20 cellular contexts compared by ENCODE assay signal in genomic region chr17:56121661-56122060, GRCh38. TPM values are rescaled to one million over a fixed set of nuclear protein-coding genes. Genes with fewer than 3 reads are reported as not detected.
DNase-seq lines count a peak whose midpoint lies in the region; ATAC-seq and TF ChIP-seq lines count a peak whose summit lies in the region.
"Had no signal": no experiment of that assay in that cellular context is flagged by ENCODE, and none has a peak within 500 bp of the region (broad histone marks: within the 10 kb centered on the region; RNA-seq: fewer than 3 reads in every experiment).

No MANE protein-coding gene starts in this region.

- DNase-seq in EH (ENCODE audit: low read depth) (peak; percentile 15), KBM-7 (peak; percentile 1), chondrocyte (ENCODE audit: low spot score) (no peak), mucosa of descending colon (no peak), thyroid gland (no peak), suprapubic skin (ENCODE audit: low spot score in 2 of 2) (no peak), glomerular visceral epithelial cell (ENCODE audit: extremely low spot score) (no peak)
- DNase-seq: activated CD4-positive, alpha-beta T cell treated with anti-CD3 and anti-CD28 coated beads for 36 hours; activated naive CD4-positive, alpha-beta T cell treated with anti-CD3 and anti-CD28 coated beads, Interleukin-2, amount 50 U/mL, for 16 hours; C1 segment of cervical spinal cord; glutamatergic neuron; naive B cell; NCI-H146; NCI-H510A treated with DMSO at 0.1 percent for 48 hours; stimulated activated CD4-positive, alpha-beta T cell treated with anti-CD3 and anti-CD28 coated beads, Interleukin-1b, Interleukin-23, amount 100 ng/mL, for 48 hours; tibial artery had no signal

- peak; percentile 25 for ATAC-seq in mucosa of descending colon
- no peak for ATAC-seq in activated T-helper 17 cell treated with anti-CD3 and anti-CD28 coated beads, Interleukin-2, amount 50 U/mL, for 72 hours (replicated peaks)
- ATAC-seq: activated CD4-positive, alpha-beta T cell treated with anti-CD3 and anti-CD28 coated beads for 36 hours had no signal

- H3K27ac ChIP-seq in thyroid gland (no peak overlapping the region), suprapubic skin (no peak overlapping the region)
- H3K27ac ChIP-seq: right atrium auricular region, tibial artery had no signal

- no peaks in the 10 kb centered on the region for H3K36me3 Mint-ChIP-seq in chondrocyte (ENCODE audit: low read depth)
- H3K36me3 Mint-ChIP-seq in activated T-helper 17 cell treated with anti-CD3 and anti-CD28 coated beads, Interleukin-2, amount 50 U/mL, for 72 hours (ENCODE audit: low read depth) = no peaks in the 10 kb centered on the region
- H3K36me3 Mint-ChIP-seq: naive B cell had no signal

- H3K4me1 ChIP-seq in mucosa of descending colon (ENCODE audit: low read depth) = no peaks in the 10 kb centered on the region
- H3K4me1 ChIP-seq in thyroid gland = no peaks in the 10 kb centered on the region
- no peaks in the 10 kb centered on the region for H3K4me1 ChIP-seq in suprapubic skin
- H3K4me1 ChIP-seq: right atrium auricular region had no signal

- no peaks in the 10 kb centered on the region for H3K27me3 ChIP-seq in thyroid gland
- H3K27me3 ChIP-seq in suprapubic skin = peaks cover 8% of the 10 kb centered on the region
- H3K27me3 ChIP-seq: right atrium auricular region, tibial artery had no signal

- TF ChIP-seq CTCF in chondrocyte (IDR thresholded peaks at IDR 0.05) (peak; percentile 47), mucosa of descending colon (IDR thresholded peaks at IDR 0.05) (no peak), thyroid gland (IDR thresholded peaks at IDR 0.05) (no peak), suprapubic skin (IDR thresholded peaks at IDR 0.05) (no peak)

- H3K4me1 Mint-ChIP-seq in chondrocyte (ENCODE audit: low read depth) = peaks cover 10% of the 10 kb centered on the region
- no peaks in the 10 kb centered on the region for H3K4me1 Mint-ChIP-seq in activated T-helper 17 cell treated with anti-CD3 and anti-CD28 coated beads, Interleukin-2, amount 50 U/mL, for 72 hours
- H3K4me1 Mint-ChIP-seq: activated CD4-positive, alpha-beta T cell treated with anti-CD3 and anti-CD28 coated beads for 36 hours; naive B cell had no signal

- no peaks in the 10 kb centered on the region for H3K9me3 ChIP-seq in mucosa of descending colon
- no peaks in the 10 kb centered on the region for H3K9me3 ChIP-seq in thyroid gland
- no peaks in the 10 kb centered on the region for H3K9me3 ChIP-seq in suprapubic skin
- H3K9me3 ChIP-seq: right atrium auricular region, tibial artery had no signal

- in situ Hi-C loops in KBM-7 (cut with MboI; ENCODE audit: low pct_unique_long_range_greater_than_20kb, low sequenced_read_pairs) = no loop called here

- peaks cover 1% of the 10 kb centered on the region for H3K27me3 Mint-ChIP-seq in chondrocyte (ENCODE audit: low read depth)
- H3K27me3 Mint-ChIP-seq in activated T-helper 17 cell treated with anti-CD3 and anti-CD28 coated beads, Interleukin-2, amount 50 U/mL, for 72 hours = peaks cover 9% of the 10 kb centered on the region
- H3K27me3 Mint-ChIP-seq: activated CD4-positive, alpha-beta T cell treated with anti-CD3 and anti-CD28 coated beads for 36 hours had no signal

- 75 to 82% methylated on average over 2 of the region's 2 CpGs for WGBS in thyroid gland, 2 donors
- WGBS in suprapubic skin = 69% methylated on average over 2 of the region's 2 CpGs

- no peak overlapping the region for H3K27ac Mint-ChIP-seq in chondrocyte (ENCODE audit: unreplicated experiment)
- no peak overlapping the region for H3K27ac Mint-ChIP-seq in activated T-helper 17 cell treated with anti-CD3 and anti-CD28 coated beads, Interleukin-2, amount 50 U/mL, for 72 hours
- H3K27ac Mint-ChIP-seq: activated CD4-positive, alpha-beta T cell treated with anti-CD3 and anti-CD28 coated beads for 36 hours; naive B cell; T-helper 1 cell treated with Interleukin-12 subunit alpha and Interleukin-12 subunit beta and Interleukin-4 antibody, amounts not matched to agents 30 μg/mL and 1 μg/mL, for 36 hours had no signal

- no peak overlapping the region for H3K4me3 ChIP-seq in mucosa of descending colon
- no peak overlapping the region for H3K4me3 ChIP-seq in thyroid gland (replicated peaks in 1 of 3)
- H3K4me3 ChIP-seq in suprapubic skin = no peak overlapping the region
- H3K4me3 ChIP-seq: right atrium auricular region, tibial artery had no signal

- intact Hi-C loops in mucosa of descending colon (cut with DNase I, micrococcal nuclease) (no loop called here), thyroid gland (cut with DNase I) (no loop called here)

- TF ChIP-seq EP300 in suprapubic skin (IDR thresholded peaks at IDR 0.05) = no peak

- H3K9me3 Mint-ChIP-seq in chondrocyte (ENCODE audit: low read depth) = no peaks in the 10 kb centered on the region
- H3K9me3 Mint-ChIP-seq in activated T-helper 17 cell treated with anti-CD3 and anti-CD28 coated beads, Interleukin-2, amount 50 U/mL, for 72 hours = no peaks in the 10 kb centered on the region
- H3K9me3 Mint-ChIP-seq: T-helper 1 cell treated with Interleukin-12 subunit alpha and Interleukin-12 subunit beta and Interleukin-4 antibody, amounts not matched to agents 30 μg/mL and 1 μg/mL, for 36 hours had no signal

- TF ChIP-seq POLR2A in thyroid gland (IDR thresholded peaks at IDR 0.05) (no peak), suprapubic skin (IDR thresholded peaks at IDR 0.05) (no peak)

- H3K4me3 Mint-ChIP-seq in chondrocyte (ENCODE audit: unreplicated experiment) = no peak overlapping the region
- H3K4me3 Mint-ChIP-seq in activated T-helper 17 cell treated with anti-CD3 and anti-CD28 coated beads, Interleukin-2, amount 50 U/mL, for 72 hours = no peak overlapping the region
- H3K4me3 Mint-ChIP-seq: activated CD4-positive, alpha-beta T cell treated with anti-CD3 and anti-CD28 coated beads for 36 hours; naive B cell; T-helper 1 cell treated with Interleukin-12 subunit alpha and Interleukin-12 subunit beta and Interleukin-4 antibody, amounts not matched to agents 30 μg/mL and 1 μg/mL, for 36 hours had no signal

- H3K36me3 ChIP-seq in mucosa of descending colon (ENCODE audit: low read depth) = no peaks in the 10 kb centered on the region
- H3K36me3 ChIP-seq in thyroid gland = no peaks in the 10 kb centered on the region
- H3K36me3 ChIP-seq in suprapubic skin = no peaks in the 10 kb centered on the region
- H3K36me3 ChIP-seq: right atrium auricular region, tibial artery had no signal

RNA-seq across cellular contexts. Expression of gene ANKFN1, which starts 31.6 kb away (rescaled TPM):
- not detected in 3 replicates for total RNA-seq in chondrocyte
- 1 to 10 TPM in 1 of 3 donors, under 1 TPM in 2; 0.22 to 1.4 (median 0.60) TPM for total RNA-seq in mucosa of descending colon
- total RNA-seq in thyroid gland = under 1 TPM in 2 of 4 donors, not detected in 2; 0.67 to 0.94 TPM
- 1 to 10 TPM in 3 of 4 donors, under 1 TPM in 1; 0.81 to 3.1 (median 1.7) TPM for total RNA-seq in suprapubic skin
- total RNA-seq in activated T-helper 17 cell treated with anti-CD3 and anti-CD28 coated beads, Interleukin-2, amount 50 U/mL, for 72 hours = under 1 TPM in 1 of 2 donors, not detected in 1; 0.29 TPM
- total RNA-seq: activated CD4-positive, alpha-beta T cell treated with anti-CD3 and anti-CD28 coated beads for 36 hours; G401 had no signal

Comparison
In these comparisons a context has a peak if more than half of its experiments do, and no peak if none do; other contexts are left out.
1. DNase-seq: peak in EH (single experiment) and KBM-7 (single experiment); none in chondrocyte (single experiment), mucosa of descending colon (0 of 3), thyroid gland (0 of 2), suprapubic skin (0 of 2) and glomerular visceral epithelial cell (single experiment).